ENCODE assay signal across 23 cellular contexts in the genomic region with DNA sequence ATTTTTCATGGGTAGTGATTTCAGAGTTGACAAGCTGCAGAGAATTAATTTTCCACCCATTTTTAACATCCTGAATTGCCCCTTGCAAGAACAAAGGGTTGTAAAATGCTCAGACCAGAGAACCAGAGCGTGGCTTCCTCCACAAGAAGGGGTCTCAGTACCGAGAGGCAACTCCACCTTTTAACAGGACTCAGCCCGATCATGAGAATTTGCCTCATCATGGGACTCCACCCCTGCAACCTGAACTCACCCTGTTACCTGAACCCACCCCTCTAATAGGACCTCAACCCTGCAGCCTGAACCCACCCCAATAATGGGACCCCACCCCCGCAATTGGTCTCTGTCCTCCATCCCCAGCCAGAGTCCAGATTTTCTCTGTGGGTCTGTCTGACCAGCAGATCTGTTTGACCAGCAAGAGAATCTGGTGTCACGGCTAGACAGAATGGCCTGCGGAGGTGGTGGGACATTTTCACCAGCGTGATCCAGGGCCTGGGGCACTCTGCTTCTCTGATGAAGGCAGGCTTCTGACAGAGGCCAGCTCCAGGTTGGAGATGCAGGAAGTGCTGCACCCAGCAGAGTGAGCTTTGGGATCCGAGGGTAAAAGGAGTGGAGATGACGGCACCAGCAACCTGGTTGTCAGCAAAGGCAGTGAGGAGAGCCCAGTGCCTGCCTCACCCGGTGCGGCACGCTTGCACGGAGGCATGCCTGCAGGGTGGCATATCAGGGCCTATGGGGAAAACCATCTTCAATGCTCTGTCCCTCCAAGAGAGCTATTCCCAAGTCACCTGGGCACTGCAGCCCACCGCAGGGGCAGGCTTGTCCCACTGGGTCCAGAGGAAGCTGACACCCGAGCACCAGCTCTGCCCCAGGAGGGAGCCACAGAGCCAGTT.
A peak's percentile ranks its signal among the peaks of the same experiment; 100 is the strongest.
DNase-seq lines count a peak whose midpoint lies in the region; ATAC-seq and TF ChIP-seq lines count a peak whose summit lies in the region.
"Had no signal": no experiment of that assay in that cellular context is flagged by ENCODE, and none has a peak within 500 bp of the region (broad histone marks: within the 10 kb centered on the region; RNA-seq: fewer than 3 reads in every experiment).

No MANE protein-coding gene starts in this region.

- peak overlapping the region; percentile 85 for H3K4me2 ChIP-seq in BLaER1

- H3K27me3 ChIP-seq in BLaER1, result no peaks in the 10 kb centered on the region
- peaks cover 0 to 8% (median 0%) of the 10 kb centered on the region in 3 donors for H3K27me3 ChIP-seq in sigmoid colon
- no peaks in the 10 kb centered on the region for H3K27me3 ChIP-seq in aorta (ENCODE audit: control insufficient read depth in 1 of 2, insufficient read depth in 2 of 2, low read length in 1 of 2)
- H3K27me3 ChIP-seq: BE2C had no signal

- H3K4me1 ChIP-seq in BLaER1 (peaks cover 93% of the 10 kb centered on the region), sigmoid colon (no peaks in the 10 kb centered on the region), aorta (ENCODE audit: control insufficient read depth in 1 of 2, insufficient read depth in 2 of 2, low read length in 2 of 2) (no peaks in the 10 kb centered on the region)
- H3K4me1 ChIP-seq: BE2C had no signal

- H3K4me3 ChIP-seq in BLaER1, result peak overlapping the region; percentile 31; the same call in 1 of the 2 replicates
- H3K4me3 ChIP-seq in coronary artery, result no peak overlapping the region
- H3K4me3 ChIP-seq in sigmoid colon, result no peak overlapping the region
- H3K4me3 ChIP-seq in aorta (ENCODE audit: low read length in 2 of 2), result no peak overlapping the region
- H3K4me3 ChIP-seq: GM12878, GM23248 had no signal

- ATAC-seq in T-helper 17 cell, result no peak
- ATAC-seq in aorta (ENCODE audit: low FRiP score), result no peak
- ATAC-seq: GM12878 had no signal

- H3K27me3 Mint-ChIP-seq in T-helper 17 cell, result no peaks in the 10 kb centered on the region
- H3K27me3 Mint-ChIP-seq: CD4-positive, alpha-beta memory T cell had no signal

- TF ChIP-seq CTCF in coronary artery (IDR thresholded peaks at IDR 0.05) (no peak), sigmoid colon (IDR thresholded peaks at IDR 0.05) (no peak), GM10248 (IDR thresholded peaks at IDR 0.05; ENCODE audit: control extremely low read depth, extremely low read depth, low read depth, missing control alignments) (no peak)

- 76 to 77% methylated on average over 15 of the region's 15 CpGs for WGBS in sigmoid colon, 2 donors
- 75 to 76% methylated on average over 15 of the region's 15 CpGs for WGBS in aorta, 2 donors

- H3K36me3 ChIP-seq in BLaER1 (no peaks in the 10 kb centered on the region), sigmoid colon (no peaks in the 10 kb centered on the region), aorta (ENCODE audit: control insufficient read depth in 1 of 2, insufficient read depth in 2 of 2, low read length in 1 of 2) (no peaks in the 10 kb centered on the region)
- H3K36me3 ChIP-seq: BE2C had no signal

- H4K20me1 ChIP-seq in BLaER1, result no peaks in the 10 kb centered on the region

- H3K4me1 Mint-ChIP-seq in T-helper 17 cell, result no peaks in the 10 kb centered on the region
- H3K4me1 Mint-ChIP-seq: CD4-positive, alpha-beta memory T cell had no signal

- TF ChIP-seq EP300 in sigmoid colon (IDR thresholded peaks at IDR 0.05), result no peak

- intact Hi-C loops in sigmoid colon (cut with DNase I) (no loop called here), aorta (cut with DNase I) (no loop called here)

- peak overlapping the region; percentile 80 for H3K27ac ChIP-seq in BLaER1
- H3K27ac ChIP-seq in coronary artery, result no peak overlapping the region
- H3K27ac ChIP-seq in sigmoid colon, result no peak overlapping the region
- H3K27ac ChIP-seq in aorta (ENCODE audit: low read depth in 1 of 2, low read length in 2 of 2), result no peak overlapping the region
- H3K27ac ChIP-seq: GM23248, HL-60 had no signal

- H3K36me3 Mint-ChIP-seq in T-helper 17 cell (ENCODE audit: low read depth), result no peaks in the 10 kb centered on the region
- H3K36me3 Mint-ChIP-seq: CD4-positive, alpha-beta memory T cell had no signal

- no peak for TF ChIP-seq POLR2A in sigmoid colon (IDR thresholded peaks at IDR 0.05)

- DNase-seq in coronary artery (ENCODE audit: low spot score) (peak; percentile 45), mesenteric fat pad (ENCODE audit: low spot score) (peak; percentile 76), sigmoid colon (peak; percentile 39), GM10248 (ENCODE audit: extremely low spot score) (no peak), T-helper 17 cell (no peak), aorta (no peak), H4 (ENCODE audit: low spot score) (no peak)
- DNase-seq: BE2C; CD4-positive, alpha-beta memory T cell; DMS153; GF-D8; GM23248; IMR-90; NCI-H1417 treated with DMSO at 0.1 percent for 48 hours; NCI-H187 treated with DMSO at 0.1 percent for 48 hours; NCI-H226; NCI-H524; NCI-H82; OCI-M1; SHP77 treated with DMSO at 0.1 percent for 48 hours had no signal

- H3K4me3 Mint-ChIP-seq in T-helper 17 cell, result no peak overlapping the region
- H3K4me3 Mint-ChIP-seq: CD4-positive, alpha-beta memory T cell had no signal

- peak overlapping the region; percentile 56 for H3K9ac ChIP-seq in BLaER1
- H3K9ac ChIP-seq: GM23248 had no signal

- POLR2A ChIA-PET in GM10248 (lab: Yijun Ruan, JAX), result no interaction called here

- H3K9me3 ChIP-seq in BLaER1 (no peaks in the 10 kb centered on the region), sigmoid colon (no peaks in the 10 kb centered on the region), T-helper 17 cell (ENCODE audit: control insufficient read depth, low read length, poor library complexity, severe bottlenecking) (no peaks in the 10 kb centered on the region), aorta (ENCODE audit: control insufficient read depth, low read length) (no peaks in the 10 kb centered on the region)
- H3K9me3 ChIP-seq: BE2C had no signal

- CTCF ChIA-PET in GM10248 (lab: Yijun Ruan, JAX), result no interaction called here

- H3K27ac Mint-ChIP-seq in T-helper 17 cell, result no peak overlapping the region
- H3K27ac Mint-ChIP-seq: CD4-positive, alpha-beta memory T cell had no signal

Comparison
In these comparisons a context has a peak if more than half of its experiments do, and no peak if none do; other contexts are left out.
1. DNase-seq: peak in coronary artery (single experiment), mesenteric fat pad (single experiment) and sigmoid colon (single experiment); none in GM10248 (single experiment), T-helper 17 cell (0 of 3), aorta (0 of 2) and H4 (single experiment).